ENCODE assay signal across 21 cellular contexts in genomic region chr6:121765060-121765459, GRCh38.
A peak's percentile ranks its signal among the peaks of the same experiment; 100 is the strongest.
DNase-seq lines count a peak whose midpoint lies in the region; ATAC-seq and TF ChIP-seq lines count a peak whose summit lies in the region.
"Had no signal": no experiment of that assay in that cellular context is flagged by ENCODE, and none has a peak within 500 bp of the region (broad histone marks: within the 10 kb centered on the region; RNA-seq: fewer than 3 reads in every experiment).

No MANE protein-coding gene starts in this region.

- H3K9me3 Mint-ChIP-seq in GM23338: no peaks in the 10 kb centered on the region
- peaks cover 0 to 13% (median 1%) of the 10 kb centered on the region in 11 donors for H3K9me3 Mint-ChIP-seq in naive thymus-derived CD4-positive, alpha-beta T cell
- no peaks in the 10 kb centered on the region for H3K9me3 Mint-ChIP-seq in activated CD4-positive, alpha-beta T cell treated with anti-CD3 and anti-CD28 coated beads, Interleukin-2, amount 10 ng/mL, durations not matched to agents 7 days and 5 days
- H3K9me3 Mint-ChIP-seq: CD4-positive, alpha-beta T cell had no signal

- 0 out of 2 replicates have a peak overlapping the region, but pooled peaks have one; percentile 2 for H2AFZ ChIP-seq in GM23338
- H2AFZ ChIP-seq: GM23248 had no signal

- intact Hi-C loops in naive thymus-derived CD4-positive, alpha-beta T cell (cut with micrococcal nuclease): no loop called here

- CTCF ChIA-PET in naive thymus-derived CD4-positive, alpha-beta T cell (lab: Charles Lee): no interaction called here
- CTCF ChIA-PET in activated CD4-positive, alpha-beta T cell treated with anti-CD3 and anti-CD28 coated beads, Interleukin-2, amount 10 ng/mL, durations not matched to agents 7 days and 5 days (lab: Charles Lee): no interaction called here

- no peaks in the 10 kb centered on the region for H3K4me1 Mint-ChIP-seq in GM23338
- H3K4me1 Mint-ChIP-seq in naive thymus-derived CD4-positive, alpha-beta T cell: peaks cover 2 to 21% (median 15%) of the 10 kb centered on the region in 7 donors
- H3K4me1 Mint-ChIP-seq in activated CD4-positive, alpha-beta T cell treated with anti-CD3 and anti-CD28 coated beads, Interleukin-2, amount 10 ng/mL, durations not matched to agents 7 days and 5 days: peaks cover 10% of the 10 kb centered on the region

- no peaks in the 10 kb centered on the region for H3K36me3 Mint-ChIP-seq in GM23338 (ENCODE audit: low read depth)
- peaks cover 0 to 9% (median 0%) of the 10 kb centered on the region in 5 donors for H3K36me3 Mint-ChIP-seq in naive thymus-derived CD4-positive, alpha-beta T cell
- no peaks in the 10 kb centered on the region for H3K36me3 Mint-ChIP-seq in activated CD4-positive, alpha-beta T cell treated with anti-CD3 and anti-CD28 coated beads, Interleukin-2, amount 10 ng/mL, durations not matched to agents 7 days and 5 days (ENCODE audit: low read depth)

- peaks cover 2% of the 10 kb centered on the region for H3K27me3 Mint-ChIP-seq in GM23338 (ENCODE audit: insufficient read depth, low read depth, poor library complexity)
- H3K27me3 Mint-ChIP-seq in naive thymus-derived CD4-positive, alpha-beta T cell: no peaks in the 10 kb centered on the region
- no peaks in the 10 kb centered on the region for H3K27me3 Mint-ChIP-seq in activated CD4-positive, alpha-beta T cell treated with anti-CD3 and anti-CD28 coated beads, Interleukin-2, amount 10 ng/mL, durations not matched to agents 7 days and 5 days
- H3K27me3 Mint-ChIP-seq: CD4-positive, alpha-beta T cell had no signal

- no peak overlapping the region for H3K4me2 ChIP-seq in GM23338
- H3K4me2 ChIP-seq: A549; BLaER1 treated with 17β-estradiol and CSF1 and Interleukin-3, amounts not matched to agents 10 nM and 100 nM had no signal

- H3K79me2 ChIP-seq in GM23338 (replicated peaks; ENCODE audit: insufficient read depth): no peaks in the 10 kb centered on the region

- no peaks in the 10 kb centered on the region for H3K27me3 ChIP-seq in GM23338 (ENCODE audit: insufficient read depth)
- no peaks in the 10 kb centered on the region for H3K27me3 ChIP-seq in naive thymus-derived CD4-positive, alpha-beta T cell (ENCODE audit: control insufficient read depth in 2 of 2, insufficient read depth in 2 of 2, low read length in 2 of 2)
- H3K27me3 ChIP-seq: BLaER1 treated with 17β-estradiol and CSF1 and Interleukin-3, amounts not matched to agents 10 nM and 100 nM; SJCRH30 had no signal

- H3K4me3 ChIP-seq in GM23338: no peak overlapping the region
- H3K4me3 ChIP-seq in naive thymus-derived CD4-positive, alpha-beta T cell (ENCODE audit: low read length): no peak overlapping the region
- H3K4me3 ChIP-seq: A549; BLaER1 treated with 17β-estradiol and CSF1 and Interleukin-3, amounts not matched to agents 10 nM and 100 nM; GM23248; SJCRH30 had no signal

- no peak for ATAC-seq in GM23338
- no peak for ATAC-seq in naive thymus-derived CD4-positive, alpha-beta T cell
- ATAC-seq: A549, PC-3, Right ventricle myocardium inferior had no signal

- H3K27ac Mint-ChIP-seq in GM23338: no peak overlapping the region
- H3K27ac Mint-ChIP-seq in naive thymus-derived CD4-positive, alpha-beta T cell: no peak overlapping the region
- no peak overlapping the region for H3K27ac Mint-ChIP-seq in activated CD4-positive, alpha-beta T cell treated with anti-CD3 and anti-CD28 coated beads, Interleukin-2, amount 10 ng/mL, durations not matched to agents 7 days and 5 days
- H3K27ac Mint-ChIP-seq: CD4-positive, alpha-beta T cell; H9 had no signal

- no peaks in the 10 kb centered on the region for H3K36me3 ChIP-seq in GM23338 (ENCODE audit: insufficient read depth)
- no peaks in the 10 kb centered on the region for H3K36me3 ChIP-seq in naive thymus-derived CD4-positive, alpha-beta T cell (ENCODE audit: control insufficient read depth in 2 of 3, insufficient read depth in 3 of 3, low read length in 3 of 3)
- H3K36me3 ChIP-seq: BLaER1 treated with 17β-estradiol and CSF1 and Interleukin-3, amounts not matched to agents 10 nM and 100 nM; SJCRH30 had no signal

- no peaks in the 10 kb centered on the region for H3F3A ChIP-seq in GM23338 (replicated peaks; ENCODE audit: low read depth)

- no peaks in the 10 kb centered on the region; the same call in 1 of the 2 replicates for H3K9me2 ChIP-seq in GM23338 (ENCODE audit: insufficient read depth)

- H4K20me1 ChIP-seq in GM23338 (replicated peaks; ENCODE audit: insufficient read depth): no peaks in the 10 kb centered on the region
- H4K20me1 ChIP-seq: BLaER1 treated with 17β-estradiol and CSF1 and Interleukin-3, amounts not matched to agents 10 nM and 100 nM had no signal

- POLR2A ChIA-PET in naive thymus-derived CD4-positive, alpha-beta T cell (lab: Charles Lee): no interaction called here
- POLR2A ChIA-PET in activated CD4-positive, alpha-beta T cell treated with anti-CD3 and anti-CD28 coated beads, Interleukin-2, amount 10 ng/mL, durations not matched to agents 7 days and 5 days (lab: Charles Lee): no interaction called here

- no peaks in the 10 kb centered on the region for H3K4me1 ChIP-seq in GM23338 (ENCODE audit: insufficient read depth)
- no peaks in the 10 kb centered on the region for H3K4me1 ChIP-seq in naive thymus-derived CD4-positive, alpha-beta T cell (ENCODE audit: control insufficient read depth in 2 of 2, insufficient read depth in 2 of 2, low read length in 2 of 2)
- H3K4me1 ChIP-seq: A549, SJCRH30 had no signal

- no peak overlapping the region for H3K27ac ChIP-seq in GM23338 (ENCODE audit: low read depth)
- H3K27ac ChIP-seq in naive thymus-derived CD4-positive, alpha-beta T cell (ENCODE audit: low read depth, low read length): no peak overlapping the region
- H3K27ac ChIP-seq: A549; BLaER1 treated with 17β-estradiol and CSF1 and Interleukin-3, amounts not matched to agents 10 nM and 100 nM; GM23248; SJCRH30 had no signal

- no peak for TF ChIP-seq CTCF in GM23338 (conservative IDR thresholded peaks at IDR 0.05; ENCODE audit: low read depth in 2 of 2)

- H3K4me3 Mint-ChIP-seq in GM23338: no peak overlapping the region
- no peak overlapping the region for H3K4me3 Mint-ChIP-seq in naive thymus-derived CD4-positive, alpha-beta T cell
- no peak overlapping the region for H3K4me3 Mint-ChIP-seq in activated CD4-positive, alpha-beta T cell treated with anti-CD3 and anti-CD28 coated beads, Interleukin-2, amount 10 ng/mL, durations not matched to agents 7 days and 5 days
- H3K4me3 Mint-ChIP-seq: CD4-positive, alpha-beta T cell; H9 had no signal

- DNase-seq in GM23338 (ENCODE audit: low spot score) (no peak), RPMI7951 (ENCODE audit: low read depth) (peak; percentile 35), islet precursor cell (peak; percentile 57), DMS79 (lab: John Stamatoyannopoulos, UW) (no peak), NOMO-1 treated with dmso at 0.1 percent for 144 hours (lab: John Stamatoyannopoulos, UW; ENCODE audit: unreplicated experiment) (no peak)
- DNase-seq in naive thymus-derived CD4-positive, alpha-beta T cell: no peak
- DNase-seq in activated CD4-positive, alpha-beta T cell treated with anti-CD3 and anti-CD28 coated beads, Interleukin-2, amount 10 ng/mL, durations not matched to agents 7 days and 5 days: no peak
- DNase-seq: AML-193; CD4-positive, alpha-beta T cell; GM23248; H9; NCI-H1092 treated with DMSO at 0.1 percent for 48 hours; NCI-H1436 treated with DMSO at 0.1 percent for 48 hours; NCI-H187 treated with DMSO at 0.1 percent for 48 hours; NCI-H524; NCI-H774; PC-3; SJCRH30 had no signal

- no peaks in the 10 kb centered on the region for H3K9me3 ChIP-seq in naive thymus-derived CD4-positive, alpha-beta T cell (ENCODE audit: control insufficient read depth in 2 of 3, low read length in 3 of 3)
- H3K9me3 ChIP-seq: A549, SJCRH30 had no signal

TF ChIP-seq in GM23338, 12 proteins besides CTCF, POLR2A, EP300 and RAD21:
- TF ChIP-seq EZH2 (IDR thresholded peaks at IDR 0.05; ENCODE audit: low read depth, unreplicated experiment) (no peak), JUNB (IDR thresholded peaks at IDR 0.05; ENCODE audit: unreplicated experiment) (no peak), EZH2phosphoT487 (IDR thresholded peaks at IDR 0.05; ENCODE audit: unreplicated experiment) (no peak), REST (IDR thresholded peaks at IDR 0.05; ENCODE audit: unreplicated experiment) (no peak), NANOG (IDR thresholded peaks at IDR 0.05; ENCODE audit: borderline replicate concordance) (no peak)
TF ChIP-seq in GM23338: peak in this region for 0.

Comparison
In these comparisons a context has a peak if more than half of its experiments do, and no peak if none do; other contexts are left out.
1. DNase-seq: peak in RPMI7951 (single experiment) and islet precursor cell (single experiment); none in GM23338 (single experiment), DMS79 (single experiment), naive thymus-derived CD4-positive, alpha-beta T cell (0 of 9), NOMO-1 treated with dmso at 0.1 percent for 144 hours (single experiment) and activated CD4-positive, alpha-beta T cell treated with anti-CD3 and anti-CD28 coated beads, Interleukin-2, amount 10 ng/mL, durations not matched to agents 7 days and 5 days (single experiment).